ENCODE assay signal across 18 cellular contexts in the genomic region with DNA sequence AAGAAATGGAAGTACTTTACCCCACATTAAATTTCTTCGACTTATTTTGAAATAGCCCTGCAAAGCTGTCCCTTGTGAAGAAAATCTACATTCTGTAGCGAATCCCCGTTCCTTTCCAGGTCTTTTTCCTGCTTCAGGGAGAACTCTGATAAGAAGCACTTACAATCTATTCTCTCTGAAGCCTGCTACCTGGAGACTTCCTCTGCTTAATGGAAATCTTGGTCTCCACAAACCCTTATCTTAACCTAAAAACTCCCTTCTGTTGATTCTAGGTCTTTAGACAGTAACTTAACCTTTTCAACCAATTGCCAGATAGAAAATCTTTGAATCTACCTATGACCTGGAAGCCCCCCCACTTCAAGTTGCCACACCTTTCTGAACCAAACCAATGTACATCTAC. TPM values are rescaled to one million over a fixed set of nuclear protein-coding genes. Genes with fewer than 3 reads are reported as not detected.
A peak's percentile ranks its signal among the peaks of the same experiment; 100 is the strongest.
DNase-seq lines count a peak whose midpoint lies in the region; ATAC-seq and TF ChIP-seq lines count a peak whose summit lies in the region.
"Had no signal": no experiment of that assay in that cellular context is flagged by ENCODE, and none has a peak within 500 bp of the region (broad histone marks: within the 10 kb centered on the region; RNA-seq: fewer than 3 reads in every experiment).

No MANE protein-coding gene starts in this region.

- peaks cover 15% of the 10 kb centered on the region for H3K36me3 Mint-ChIP-seq in CD8-positive, alpha-beta T cell
- peaks cover 22% of the 10 kb centered on the region for H3K36me3 Mint-ChIP-seq in activated naive CD8-positive, alpha-beta T cell treated with anti-CD3 and anti-CD28 coated beads for 36 hours
- H3K36me3 Mint-ChIP-seq in natural killer cell treated with Interleukin-12 subunit alpha and Interleukin-12 subunit beta and Interleukin-15 and Interleukin-18, amount 100 ng/mL, for 72 hours: no peaks in the 10 kb centered on the region

- H3K27me3 Mint-ChIP-seq in CD8-positive, alpha-beta T cell (ENCODE audit: low read depth): no peaks in the 10 kb centered on the region
- H3K27me3 Mint-ChIP-seq in activated naive CD8-positive, alpha-beta T cell treated with anti-CD3 and anti-CD28 coated beads for 36 hours: no peaks in the 10 kb centered on the region
- H3K27me3 Mint-ChIP-seq in natural killer cell treated with Interleukin-12 subunit alpha and Interleukin-12 subunit beta and Interleukin-15 and Interleukin-18, amount 100 ng/mL, for 72 hours: no peaks in the 10 kb centered on the region

- H3K4me3 Mint-ChIP-seq in CD8-positive, alpha-beta T cell: peak overlapping the region; percentile 26
- peak overlapping the region; percentile 4 for H3K4me3 Mint-ChIP-seq in activated naive CD8-positive, alpha-beta T cell treated with anti-CD3 and anti-CD28 coated beads for 36 hours
- peak overlapping the region; percentile 99 for H3K4me3 Mint-ChIP-seq in natural killer cell treated with Interleukin-12 subunit alpha and Interleukin-12 subunit beta and Interleukin-15 and Interleukin-18, amount 100 ng/mL, for 72 hours

- H4K20me1 ChIP-seq in BLaER1 treated with 17β-estradiol and CSF1 and Interleukin-3, amounts not matched to agents 10 nM and 100 nM: peaks cover 0 to 10% (median 0%) of the 10 kb centered on the region in 11 experiments; a peak in 4 of 22 replicates

- H3K4me3 ChIP-seq in BLaER1 treated with 17β-estradiol and CSF1 and Interleukin-3, amounts not matched to agents 10 nM and 100 nM: no peak overlapping the region
- no peak overlapping the region for H3K4me3 ChIP-seq in CD8-positive, alpha-beta T cell (ENCODE audit: low read depth, low read length)
- H3K4me3 ChIP-seq: thoracic aorta had no signal

- no peak for DNase-seq in CD8-positive, alpha-beta T cell
- no peak for DNase-seq in activated naive CD8-positive, alpha-beta T cell treated with anti-CD3 and anti-CD28 coated beads for 36 hours
- DNase-seq in natural killer cell treated with Interleukin-12 subunit alpha and Interleukin-12 subunit beta and Interleukin-15 and Interleukin-18, amount 100 ng/mL, for 72 hours (ENCODE audit: low spot score): no peak
- DNase-seq in stimulated activated CD4-positive, alpha-beta T cell treated with anti-CD3 and anti-CD28 coated beads, Interleukin-15, amount 100 ng/mL, for 24 hours: no peak
- no peak for DNase-seq in NCI-H748 treated with DMSO at 0.1 percent for 48 hours (lab: John Stamatoyannopoulos, UW)
- DNase-seq in stimulated activated CD4-positive, alpha-beta T cell treated with anti-CD3 and anti-CD28 coated beads, Interleukin-2, amount 100 ng/mL, for 24 hours: no peak
- DNase-seq: activated CD4-positive, alpha-beta T cell treated with anti-CD3 and anti-CD28 coated beads for 4 hours; activated effector memory CD4-positive, alpha-beta T cell treated with Interleukin-2 at 50 U/mL for 16 hours; HCEC 1CT; mammary epithelial cell; NCI-H1436 treated with DMSO at 0.1 percent for 48 hours; NCI-H2227 treated with DMSO at 0.1 percent for 48 hours; NK-92 treated with Interleukin-12 subunit alpha and Interleukin-12 subunit beta, amount 100 ng/mL, for 24 hours; RPMI8226; stimulated activated CD4-positive, alpha-beta T cell treated with anti-CD3 and anti-CD28 coated beads, Interleukin-2, amount 100 ng/mL, for 48 hours had no signal

- no peak overlapping the region for H3K27ac Mint-ChIP-seq in CD8-positive, alpha-beta T cell
- H3K27ac Mint-ChIP-seq in activated naive CD8-positive, alpha-beta T cell treated with anti-CD3 and anti-CD28 coated beads for 36 hours: peak overlapping the region; percentile 97
- peak overlapping the region; percentile 100 for H3K27ac Mint-ChIP-seq in natural killer cell treated with Interleukin-12 subunit alpha and Interleukin-12 subunit beta and Interleukin-15 and Interleukin-18, amount 100 ng/mL, for 72 hours

- H3K4me1 ChIP-seq in BLaER1 treated with 17β-estradiol and CSF1 and Interleukin-3, amounts not matched to agents 10 nM and 100 nM: peaks cover 32 to 50% (median 44%) of the 10 kb centered on the region in 10 experiments
- peaks cover 22% of the 10 kb centered on the region for H3K4me1 ChIP-seq in CD8-positive, alpha-beta T cell (ENCODE audit: insufficient read depth, low read length)

- H3K9me3 ChIP-seq in BLaER1 treated with 17β-estradiol and CSF1 and Interleukin-3, amounts not matched to agents 10 nM and 100 nM (replicated peaks in 1 of 11): peaks cover 0 to 39% (median 27%) of the 10 kb centered on the region in 11 experiments; a peak in 20 of 22 replicates
- no peaks in the 10 kb centered on the region for H3K9me3 ChIP-seq in CD8-positive, alpha-beta T cell (ENCODE audit: low read length)
- H3K9me3 ChIP-seq: thoracic aorta had no signal

- intact Hi-C loops in CD8-positive, alpha-beta T cell (cut with DNase I, micrococcal nuclease): loop anchor here (10.0 kb wide), 2 partner anchors 427 to 537 kb away; a partner anchor contains a TSS

- ATAC-seq in CD8-positive, alpha-beta T cell: no peak
- ATAC-seq in natural killer cell treated with Interleukin-12 subunit alpha and Interleukin-12 subunit beta and Interleukin-15 and Interleukin-18, amount 100 ng/mL, for 72 hours: no peak
- ATAC-seq: sciatic nerve had no signal

- peaks cover 0 to 16% (median 4%) of the 10 kb centered on the region in 11 experiments; a peak in 10 of 22 replicates for H3K36me3 ChIP-seq in BLaER1 treated with 17β-estradiol and CSF1 and Interleukin-3, amounts not matched to agents 10 nM and 100 nM
- peaks cover 5% of the 10 kb centered on the region for H3K36me3 ChIP-seq in CD8-positive, alpha-beta T cell (ENCODE audit: insufficient read depth, low read length)
- H3K36me3 ChIP-seq: thoracic aorta had no signal

- POLR2A ChIA-PET in CD8-positive, alpha-beta T cell (lab: Charles Lee): interaction anchor here (0.7 kb wide), 1 partner anchor 35 kb away, joined by 3 read pairs; no protein-coding TSS in a partner anchor

- H3K4me2 ChIP-seq in BLaER1 treated with 17β-estradiol and CSF1 and Interleukin-3, amounts not matched to agents 10 nM and 100 nM: peak overlapping the region in 10 of 11 experiments; percentile 75 to 93 (median 88); a peak in 16 of 22 replicates

- no peaks in the 10 kb centered on the region for H3K9me3 Mint-ChIP-seq in CD8-positive, alpha-beta T cell
- H3K9me3 Mint-ChIP-seq in activated naive CD8-positive, alpha-beta T cell treated with anti-CD3 and anti-CD28 coated beads for 36 hours: no peaks in the 10 kb centered on the region
- no peaks in the 10 kb centered on the region for H3K9me3 Mint-ChIP-seq in natural killer cell treated with Interleukin-12 subunit alpha and Interleukin-12 subunit beta and Interleukin-15 and Interleukin-18, amount 100 ng/mL, for 72 hours

- CTCF ChIA-PET in CD8-positive, alpha-beta T cell (lab: Charles Lee): no interaction called here

- H3K27me3 ChIP-seq in BLaER1 treated with 17β-estradiol and CSF1 and Interleukin-3, amounts not matched to agents 10 nM and 100 nM: no peaks in the 10 kb centered on the region
- no peaks in the 10 kb centered on the region for H3K27me3 ChIP-seq in CD8-positive, alpha-beta T cell (ENCODE audit: insufficient read depth, low read length)

- peak overlapping the region in 2 of 11 experiments; percentile 80 to 86; a peak in 3 of 22 replicates for H3K9ac ChIP-seq in BLaER1 treated with 17β-estradiol and CSF1 and Interleukin-3, amounts not matched to agents 10 nM and 100 nM

- peak overlapping the region in 6 of 11 experiments; percentile 81 to 99 (median 94); a peak in 9 of 22 replicates for H3K27ac ChIP-seq in BLaER1 treated with 17β-estradiol and CSF1 and Interleukin-3, amounts not matched to agents 10 nM and 100 nM
- no peak overlapping the region for H3K27ac ChIP-seq in CD8-positive, alpha-beta T cell (ENCODE audit: low read depth, low read length)

- TF ChIP-seq CTCF in CD8-positive, alpha-beta T cell (IDR thresholded peaks at IDR 0.05): no peak

- H3K4me1 Mint-ChIP-seq in CD8-positive, alpha-beta T cell (ENCODE audit: low read depth): peaks cover 36% of the 10 kb centered on the region
- H3K4me1 Mint-ChIP-seq in activated naive CD8-positive, alpha-beta T cell treated with anti-CD3 and anti-CD28 coated beads for 36 hours: peaks cover 38% of the 10 kb centered on the region
- H3K4me1 Mint-ChIP-seq in natural killer cell treated with Interleukin-12 subunit alpha and Interleukin-12 subunit beta and Interleukin-15 and Interleukin-18, amount 100 ng/mL, for 72 hours (ENCODE audit: low read depth in 2 of 2): peaks cover 35 to 45% of the 10 kb centered on the region in 2 donors

RNA-seq across cellular contexts. Expression of a gene that starts 1.6 kb away (rescaled TPM):
- 10 to 100 TPM; 52.9 to 63.9 TPM for total RNA-seq in CD8-positive, alpha-beta T cell
- 100 to 1,000 TPM; 156 to 163 TPM for total RNA-seq in activated naive CD8-positive, alpha-beta T cell treated with anti-CD3 and anti-CD28 coated beads for 36 hours
- total RNA-seq in natural killer cell treated with Interleukin-12 subunit alpha and Interleukin-12 subunit beta and Interleukin-15 and Interleukin-18, amount 100 ng/mL, for 72 hours: 100 to 1,000 TPM; 300 to 380 TPM

RNA-seq across cellular contexts. Expression of a gene that starts 6.4 kb away (rescaled TPM):
- total RNA-seq in CD8-positive, alpha-beta T cell: 10 to 100 TPM; 60.0 to 60.1 TPM
- 10 to 100 TPM; 49.9 to 51.3 TPM for total RNA-seq in activated naive CD8-positive, alpha-beta T cell treated with anti-CD3 and anti-CD28 coated beads for 36 hours
- total RNA-seq in natural killer cell treated with Interleukin-12 subunit alpha and Interleukin-12 subunit beta and Interleukin-15 and Interleukin-18, amount 100 ng/mL, for 72 hours: 100 to 1,000 TPM; 217 to 295 TPM

RNA-seq across cellular contexts. Expression of a gene that starts 33.8 kb away (rescaled TPM):
- total RNA-seq in CD8-positive, alpha-beta T cell: 10 to 100 TPM; 11.4 to 14.1 TPM
- 10 to 100 TPM; 18.4 to 21.5 TPM for total RNA-seq in activated naive CD8-positive, alpha-beta T cell treated with anti-CD3 and anti-CD28 coated beads for 36 hours
- total RNA-seq in natural killer cell treated with Interleukin-12 subunit alpha and Interleukin-12 subunit beta and Interleukin-15 and Interleukin-18, amount 100 ng/mL, for 72 hours: 10 to 100 TPM; 29.7 to 30.1 TPM

RNA-seq across cellular contexts. Expression of a gene that starts 34.0 kb away (rescaled TPM):
- total RNA-seq in CD8-positive, alpha-beta T cell: 10 to 100 TPM; 24.6 to 25.0 TPM
- 10 to 100 TPM; 17.3 to 20.3 TPM for total RNA-seq in activated naive CD8-positive, alpha-beta T cell treated with anti-CD3 and anti-CD28 coated beads for 36 hours
- 10 to 100 TPM; 19.5 to 40.1 TPM for total RNA-seq in natural killer cell treated with Interleukin-12 subunit alpha and Interleukin-12 subunit beta and Interleukin-15 and Interleukin-18, amount 100 ng/mL, for 72 hours

Comparison
In these comparisons a context has a peak if more than half of its experiments do, and no peak if none do; other contexts are left out.
1. H3K4me3 Mint-ChIP-seq: peak in every context shown above with its lines; median percentile 99 in natural killer cell treated with Interleukin-12 subunit alpha and Interleukin-12 subunit beta and Interleukin-15 and Interleukin-18, amount 100 ng/mL, for 72 hours; 26 in CD8-positive, alpha-beta T cell; 4 in activated naive CD8-positive, alpha-beta T cell treated with anti-CD3 and anti-CD28 coated beads for 36 hours.